In the genomic region with DNA sequence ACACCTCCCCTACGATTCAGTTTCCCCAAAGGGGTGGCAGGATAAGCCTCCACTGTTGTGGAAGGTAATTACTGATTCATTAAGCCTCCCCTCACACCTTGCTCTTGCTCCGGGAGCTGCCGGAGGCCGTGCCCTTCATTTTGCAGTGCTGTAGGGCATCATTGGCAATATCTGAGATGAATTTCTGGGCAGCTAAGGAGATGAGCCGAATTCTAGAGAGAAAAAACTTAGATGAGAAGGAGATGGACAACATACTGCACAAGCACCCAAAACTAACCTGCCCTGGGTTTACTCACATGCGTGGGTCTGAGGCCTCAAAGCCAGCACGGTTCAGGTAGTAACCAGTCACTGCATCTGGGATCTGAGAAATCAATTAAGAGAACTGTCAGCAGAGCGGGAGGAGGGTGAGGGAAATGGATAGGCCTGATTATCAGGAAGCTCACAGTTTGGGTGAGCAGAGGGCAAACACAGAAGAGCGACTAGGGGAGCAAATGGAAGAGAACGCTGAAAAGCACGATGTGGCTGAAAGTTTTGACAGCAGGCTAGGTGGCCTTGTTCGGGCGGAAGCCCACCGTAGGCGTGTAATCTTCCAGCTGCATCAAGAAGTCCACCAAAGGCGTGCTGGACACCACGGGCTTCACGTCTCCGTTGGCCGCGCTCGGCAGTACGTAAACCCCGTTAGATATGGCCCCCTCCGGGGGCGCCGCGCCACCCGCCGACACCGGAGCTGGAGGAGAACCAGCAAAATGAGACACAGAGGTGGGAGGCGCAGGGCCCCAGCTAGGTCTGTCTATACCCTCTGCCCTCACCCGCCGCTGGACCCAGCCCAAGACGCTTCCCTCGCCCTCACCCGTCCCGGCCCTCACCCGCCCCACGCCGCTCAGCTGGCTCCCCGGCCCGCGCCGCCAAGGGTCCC, we compare ENCODE assay signal across 1 cellular context.
TF ChIP-seq lines count a peak whose summit lies in the region.

No MANE protein-coding gene starts in this region.

TF ChIP-seq in GM12878, 131 proteins besides CTCF, POLR2A, EP300 and RAD21:
- TF ChIP-seq, protein P1, sequence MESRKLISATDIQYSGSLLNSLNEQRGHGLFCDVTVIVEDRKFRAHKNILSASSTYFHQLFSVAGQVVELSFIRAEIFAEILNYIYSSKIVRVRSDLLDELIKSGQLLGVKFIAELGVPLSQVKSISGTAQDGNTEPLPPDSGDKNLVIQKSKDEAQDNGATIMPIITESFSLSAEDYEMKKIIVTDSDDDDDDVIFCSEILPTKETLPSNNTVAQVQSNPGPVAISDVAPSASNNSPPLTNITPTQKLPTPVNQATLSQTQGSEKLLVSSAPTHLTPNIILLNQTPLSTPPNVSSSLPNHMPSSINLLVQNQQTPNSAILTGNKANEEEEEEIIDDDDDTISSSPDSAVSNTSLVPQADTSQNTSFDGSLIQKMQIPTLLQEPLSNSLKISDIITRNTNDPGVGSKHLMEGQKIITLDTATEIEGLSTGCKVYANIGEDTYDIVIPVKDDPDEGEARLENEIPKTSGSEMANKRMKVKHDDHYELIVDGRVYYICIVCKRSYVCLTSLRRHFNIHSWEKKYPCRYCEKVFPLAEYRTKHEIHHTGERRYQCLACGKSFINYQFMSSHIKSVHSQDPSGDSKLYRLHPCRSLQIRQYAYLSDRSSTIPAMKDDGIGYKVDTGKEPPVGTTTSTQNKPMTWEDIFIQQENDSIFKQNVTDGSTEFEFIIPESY (IDR thresholded peaks at IDR 0.05): no peak
- TF ChIP-seq TARDBP (IDR thresholded peaks at IDR 0.05; ENCODE audit: borderline replicate concordance) (no peak), NR2C2 (IDR thresholded peaks at IDR 0.05; ENCODE audit: borderline replicate concordance, control insufficient read depth, insufficient read length, low read depth) (no peak), MXI1 (IDR thresholded peaks at IDR 0.05; ENCODE audit: low read depth, low read length) (no peak), FOXK2 (IDR thresholded peaks at IDR 0.05) (no peak), IKZF2 (IDR thresholded peaks at IDR 0.05) (no peak), ZNF384 (IDR thresholded peaks at IDR 0.05; ENCODE audit: borderline replicate concordance, low read depth, low read length) (no peak), BMI1 (IDR thresholded peaks at IDR 0.05; ENCODE audit: borderline replicate concordance) (no peak), CBFB (IDR thresholded peaks at IDR 0.05; ENCODE audit: low read depth) (no peak), JUND (IDR thresholded peaks at IDR 0.05; ENCODE audit: low read depth, low read length) (no peak), FOS (IDR thresholded peaks at IDR 0.05; ENCODE audit: borderline replicate concordance, extremely low read depth, insufficient read length) (no peak), TCF3 (IDR thresholded peaks at IDR 0.05; ENCODE audit: borderline replicate concordance, insufficient read depth, low read depth, low read length) (0 out of 2 replicates have a peak, but pooled peaks have one; percentile 7), NFXL1 (IDR thresholded peaks at IDR 0.05; ENCODE audit: borderline replicate concordance) (no peak), POU2F2 (IDR thresholded peaks at IDR 0.05; ENCODE audit: borderline replicate concordance, low read depth, low read length) (0 out of 3 replicates have a peak, but pooled peaks have one; percentile 22), NR2F1 (conservative IDR thresholded peaks at IDR 0.05) (no peak), ZNF207 (IDR thresholded peaks at IDR 0.05; ENCODE audit: borderline replicate concordance) (no peak), PAX8 (IDR thresholded peaks at IDR 0.05) (no peak), BRCA1 (IDR thresholded peaks at IDR 0.05; ENCODE audit: low read depth, low read length) (no peak), CREM (IDR thresholded peaks at IDR 0.05; ENCODE audit: low read depth) (no peak), MTA3 (IDR thresholded peaks at IDR 0.05; ENCODE audit: borderline replicate concordance, low read length) (peak; percentile 70; the same call in 1 of the 2 replicates), FOXM1 (IDR thresholded peaks at IDR 0.05; ENCODE audit: low read depth, low read length) (no peak)
- TF ChIP-seq, protein P2, sequence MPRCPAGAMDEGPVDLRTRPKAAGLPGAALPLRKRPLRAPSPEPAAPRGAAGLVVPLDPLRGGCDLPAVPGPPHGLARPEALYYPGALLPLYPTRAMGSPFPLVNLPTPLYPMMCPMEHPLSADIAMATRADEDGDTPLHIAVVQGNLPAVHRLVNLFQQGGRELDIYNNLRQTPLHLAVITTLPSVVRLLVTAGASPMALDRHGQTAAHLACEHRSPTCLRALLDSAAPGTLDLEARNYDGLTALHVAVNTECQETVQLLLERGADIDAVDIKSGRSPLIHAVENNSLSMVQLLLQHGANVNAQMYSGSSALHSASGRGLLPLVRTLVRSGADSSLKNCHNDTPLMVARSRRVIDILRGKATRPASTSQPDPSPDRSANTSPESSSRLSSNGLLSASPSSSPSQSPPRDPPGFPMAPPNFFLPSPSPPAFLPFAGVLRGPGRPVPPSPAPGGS (IDR thresholded peaks at IDR 0.05; ENCODE audit: borderline replicate concordance, insufficient read depth, low read depth, low read length, poor library complexity, severe bottlenecking): no peak
- TF ChIP-seq, protein P3, sequence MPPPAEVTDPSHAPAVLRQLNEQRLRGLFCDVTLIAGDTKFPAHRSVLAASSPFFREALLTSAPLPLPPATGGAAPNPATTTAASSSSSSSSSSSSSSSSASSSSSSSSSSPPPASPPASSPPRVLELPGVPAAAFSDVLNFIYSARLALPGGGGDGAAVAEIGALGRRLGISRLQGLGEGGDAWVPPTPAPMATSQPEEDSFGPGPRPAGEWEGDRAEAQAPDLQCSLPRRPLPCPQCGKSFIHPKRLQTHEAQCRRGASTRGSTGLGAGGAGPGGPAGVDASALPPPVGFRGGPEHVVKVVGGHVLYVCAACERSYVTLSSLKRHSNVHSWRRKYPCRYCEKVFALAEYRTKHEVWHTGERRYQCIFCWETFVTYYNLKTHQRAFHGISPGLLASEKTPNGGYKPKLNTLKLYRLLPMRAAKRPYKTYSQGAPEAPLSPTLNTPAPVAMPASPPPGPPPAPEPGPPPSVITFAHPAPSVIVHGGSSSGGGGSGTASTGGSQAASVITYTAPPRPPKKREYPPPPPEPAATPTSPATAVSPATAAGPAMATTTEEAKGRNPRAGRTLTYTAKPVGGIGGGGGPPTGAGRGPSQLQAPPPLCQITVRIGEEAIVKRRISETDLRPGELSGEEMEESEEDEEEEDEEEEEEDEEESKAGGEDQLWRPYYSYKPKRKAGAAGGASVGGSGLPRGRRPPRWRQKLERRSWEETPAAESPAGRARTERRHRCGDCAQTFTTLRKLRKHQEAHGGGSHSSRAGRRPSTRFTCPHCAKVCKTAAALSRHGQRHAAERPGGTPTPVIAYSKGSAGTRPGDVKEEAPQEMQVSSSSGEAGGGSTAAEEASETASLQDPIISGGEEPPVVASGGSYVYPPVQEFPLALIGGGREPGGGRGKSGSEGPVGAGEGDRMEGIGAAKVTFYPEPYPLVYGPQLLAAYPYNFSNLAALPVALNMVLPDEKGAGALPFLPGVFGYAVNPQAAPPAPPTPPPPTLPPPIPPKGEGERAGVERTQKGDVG (CRISPR knock-in tag; IDR thresholded peaks at IDR 0.05): no peak
- TF ChIP-seq, protein P4, sequence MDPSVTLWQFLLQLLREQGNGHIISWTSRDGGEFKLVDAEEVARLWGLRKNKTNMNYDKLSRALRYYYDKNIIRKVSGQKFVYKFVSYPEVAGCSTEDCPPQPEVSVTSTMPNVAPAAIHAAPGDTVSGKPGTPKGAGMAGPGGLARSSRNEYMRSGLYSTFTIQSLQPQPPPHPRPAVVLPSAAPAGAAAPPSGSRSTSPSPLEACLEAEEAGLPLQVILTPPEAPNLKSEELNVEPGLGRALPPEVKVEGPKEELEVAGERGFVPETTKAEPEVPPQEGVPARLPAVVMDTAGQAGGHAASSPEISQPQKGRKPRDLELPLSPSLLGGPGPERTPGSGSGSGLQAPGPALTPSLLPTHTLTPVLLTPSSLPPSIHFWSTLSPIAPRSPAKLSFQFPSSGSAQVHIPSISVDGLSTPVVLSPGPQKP (IDR thresholded peaks at IDR 0.05; ENCODE audit: low read depth, low read length): no peak
- TF ChIP-seq, protein P5, sequence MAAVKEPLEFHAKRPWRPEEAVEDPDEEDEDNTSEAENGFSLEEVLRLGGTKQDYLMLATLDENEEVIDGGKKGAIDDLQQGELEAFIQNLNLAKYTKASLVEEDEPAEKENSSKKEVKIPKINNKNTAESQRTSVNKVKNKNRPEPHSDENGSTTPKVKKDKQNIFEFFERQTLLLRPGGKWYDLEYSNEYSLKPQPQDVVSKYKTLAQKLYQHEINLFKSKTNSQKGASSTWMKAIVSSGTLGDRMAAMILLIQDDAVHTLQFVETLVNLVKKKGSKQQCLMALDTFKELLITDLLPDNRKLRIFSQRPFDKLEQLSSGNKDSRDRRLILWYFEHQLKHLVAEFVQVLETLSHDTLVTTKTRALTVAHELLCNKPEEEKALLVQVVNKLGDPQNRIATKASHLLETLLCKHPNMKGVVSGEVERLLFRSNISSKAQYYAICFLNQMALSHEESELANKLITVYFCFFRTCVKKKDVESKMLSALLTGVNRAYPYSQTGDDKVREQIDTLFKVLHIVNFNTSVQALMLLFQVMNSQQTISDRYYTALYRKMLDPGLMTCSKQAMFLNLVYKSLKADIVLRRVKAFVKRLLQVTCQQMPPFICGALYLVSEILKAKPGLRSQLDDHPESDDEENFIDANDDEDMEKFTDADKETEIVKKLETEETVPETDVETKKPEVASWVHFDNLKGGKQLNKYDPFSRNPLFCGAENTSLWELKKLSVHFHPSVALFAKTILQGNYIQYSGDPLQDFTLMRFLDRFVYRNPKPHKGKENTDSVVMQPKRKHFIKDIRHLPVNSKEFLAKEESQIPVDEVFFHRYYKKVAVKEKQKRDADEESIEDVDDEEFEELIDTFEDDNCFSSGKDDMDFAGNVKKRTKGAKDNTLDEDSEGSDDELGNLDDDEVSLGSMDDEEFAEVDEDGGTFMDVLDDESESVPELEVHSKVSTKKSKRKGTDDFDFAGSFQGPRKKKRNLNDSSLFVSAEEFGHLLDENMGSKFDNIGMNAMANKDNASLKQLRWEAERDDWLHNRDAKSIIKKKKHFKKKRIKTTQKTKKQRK (IDR thresholded peaks at IDR 0.05; ENCODE audit: low read depth, low read length): no peak
- TF ChIP-seq, protein P6, sequence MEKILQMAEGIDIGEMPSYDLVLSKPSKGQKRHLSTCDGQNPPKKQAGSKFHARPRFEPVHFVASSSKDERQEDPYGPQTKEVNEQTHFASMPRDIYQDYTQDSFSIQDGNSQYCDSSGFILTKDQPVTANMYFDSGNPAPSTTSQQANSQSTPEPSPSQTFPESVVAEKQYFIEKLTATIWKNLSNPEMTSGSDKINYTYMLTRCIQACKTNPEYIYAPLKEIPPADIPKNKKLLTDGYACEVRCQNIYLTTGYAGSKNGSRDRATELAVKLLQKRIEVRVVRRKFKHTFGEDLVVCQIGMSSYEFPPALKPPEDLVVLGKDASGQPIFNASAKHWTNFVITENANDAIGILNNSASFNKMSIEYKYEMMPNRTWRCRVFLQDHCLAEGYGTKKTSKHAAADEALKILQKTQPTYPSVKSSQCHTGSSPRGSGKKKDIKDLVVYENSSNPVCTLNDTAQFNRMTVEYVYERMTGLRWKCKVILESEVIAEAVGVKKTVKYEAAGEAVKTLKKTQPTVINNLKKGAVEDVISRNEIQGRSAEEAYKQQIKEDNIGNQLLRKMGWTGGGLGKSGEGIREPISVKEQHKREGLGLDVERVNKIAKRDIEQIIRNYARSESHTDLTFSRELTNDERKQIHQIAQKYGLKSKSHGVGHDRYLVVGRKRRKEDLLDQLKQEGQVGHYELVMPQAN (conservative IDR thresholded peaks at IDR 0.05): no peak
